In genomic region chr14:89359477-89360222, GRCh38 we compare ENCODE assay signal across 12 cellular contexts. TPM values are rescaled to one million over a fixed set of nuclear protein-coding genes. Genes with fewer than 3 reads are reported as not detected.
A peak's percentile ranks its signal among the peaks of the same experiment; 100 is the strongest.
DNase-seq lines count a peak whose midpoint lies in the region; ATAC-seq, FAIRE-seq and TF ChIP-seq lines count a peak whose summit lies in the region.
"Had no signal": no experiment of that assay in that cellular context is flagged by ENCODE, and none has a peak within 500 bp of the region (broad histone marks: within the 10 kb centered on the region; RNA-seq: fewer than 3 reads in every experiment).

No MANE protein-coding gene starts in this region.

- intact Hi-C loops in dorsolateral prefrontal cortex (cut with DNase I) = no loop called here

- peaks cover 32% of the 10 kb centered on the region for H3K79me2 ChIP-seq in MM.1S (ENCODE audit: low read length)

- ATAC-seq in A549 = peak; percentile 24 to 66; a peak in 5 of 6 replicates
- no peak for ATAC-seq in GM21360 (IDR thresholded peaks at IDR 0.05; ENCODE audit: unreplicated experiment)

- no peaks in the 10 kb centered on the region for H3F3A ChIP-seq in MM.1S (ENCODE audit: insufficient read depth, low read length)

- no peak for FAIRE-seq in A549 (lab: Jason Lieb, UNC)

- H3K9me3 ChIP-seq in A549 (0 out of 3 replicates have a peak, but pooled peaks cover 4% of the 10 kb centered on the region), neutrophil (no peaks in the 10 kb centered on the region), MG63 (no peaks in the 10 kb centered on the region), MM.1S (replicated peaks; ENCODE audit: insufficient read depth, low read length) (no peaks in the 10 kb centered on the region)

- 61% methylated on average over 13 of the region's 13 CpGs for WGBS in A549 (ENCODE audit: missing lambda C conversion rate)

- POLR2A ChIA-PET in A549 (lab: Yijun Ruan, JAX) = no interaction called here

- H3K36me3 ChIP-seq in neutrophil (no peaks in the 10 kb centered on the region), MG63 (no peaks in the 10 kb centered on the region), MM.1S (replicated peaks; ENCODE audit: insufficient read depth, low read length) (no peaks in the 10 kb centered on the region)

- no peak overlapping the region for H2AFZ ChIP-seq in MM.1S (ENCODE audit: low read length)

- no peak for DNase-seq in A549 (ENCODE audit: low read depth in 1 of 2, low spot score in 1 of 2)
- no peak for DNase-seq in HL-60 (ENCODE audit: low read depth in 1 of 2, low spot score in 1 of 2)
- DNase-seq in dorsolateral prefrontal cortex = peak in 5 of 10 donors; percentile 35 to 69 (median 59)
- no peak for DNase-seq in NCI-H2171 treated with DMSO at 0.1 percent for 48 hours (lab: John Stamatoyannopoulos, UW)
- no peak for DNase-seq in MG63
- no peak for DNase-seq in MM.1S
- DNase-seq: activated CD8-positive, alpha-beta memory T cell treated with anti-CD3 and anti-CD28 coated beads, Interleukin-2, amount 50 U/mL, for 48 hours; effector CD4-positive, alpha-beta T cell; KBM-7 had no signal

- CTCF ChIA-PET in A549 (lab: Yijun Ruan, JAX) = interaction anchor here (0.6 to 1.6 kb wide), 4 partner anchors 10 to 19 kb away, joined by 3 to 5 read pairs (median 4); no protein-coding TSS in a partner anchor

- no peaks in the 10 kb centered on the region for H3K9me2 ChIP-seq in MM.1S (replicated peaks; ENCODE audit: insufficient read depth, low read length)

- no peaks in the 10 kb centered on the region for H3K4me1 ChIP-seq in A549
- peaks cover 70 to 72% of the 10 kb centered on the region in 2 experiments for H3K4me1 ChIP-seq in neutrophil (ENCODE audit: control insufficient read depth in 1 of 2, insufficient read depth in 1 of 2, low read depth in 1 of 2, low read length in 1 of 2)
- no peaks in the 10 kb centered on the region for H3K4me1 ChIP-seq in MM.1S (ENCODE audit: low read length)

- TF ChIP-seq EP300 in A549 (IDR thresholded peaks at IDR 0.05) = no peak

- H3K9ac ChIP-seq in MM.1S (ENCODE audit: low read length) = no peak overlapping the region

- no peak for TF ChIP-seq POLR2A in A549 (IDR thresholded peaks at IDR 0.05; ENCODE audit: low read length)

- H3K4me2 ChIP-seq in A549 (no peak overlapping the region), MM.1S (ENCODE audit: low read depth, low read length) (no peak overlapping the region)

- no peak overlapping the region for H3K4me3 ChIP-seq in A549
- no peak overlapping the region for H3K4me3 ChIP-seq in HL-60 (replicated peaks; ENCODE audit: insufficient read depth, low read length)
- H3K4me3 ChIP-seq in dorsolateral prefrontal cortex = no peak overlapping the region
- no peak overlapping the region for H3K4me3 ChIP-seq in neutrophil (ENCODE audit: low read depth in 1 of 2, low read length in 1 of 2)
- no peak overlapping the region for H3K4me3 ChIP-seq in MG63
- H3K4me3 ChIP-seq in MM.1S (ENCODE audit: low read length) = no peak overlapping the region

- H3K27me3 ChIP-seq in HL-60 (ENCODE audit: insufficient read depth, poor library complexity, severe bottlenecking) (no peaks in the 10 kb centered on the region), dorsolateral prefrontal cortex (no peaks in the 10 kb centered on the region), neutrophil (no peaks in the 10 kb centered on the region), MG63 (no peaks in the 10 kb centered on the region), MM.1S (replicated peaks; ENCODE audit: insufficient read depth, low read length) (no peaks in the 10 kb centered on the region)

- no peak for TF ChIP-seq RAD21 in A549 (conservative IDR thresholded peaks at IDR 0.05 in 1 of 2, IDR thresholded peaks at IDR 0.05 in 1 of 2)

- no peak overlapping the region for H3K27ac ChIP-seq in A549
- H3K27ac ChIP-seq in HL-60 (replicated peaks) = peak overlapping the region; percentile 87; the same call in 1 of the 2 replicates
- peak overlapping the region in 45 of 59 donors; percentile 3 to 86 (median 59) for H3K27ac ChIP-seq in dorsolateral prefrontal cortex
- peak overlapping the region; percentile 93 for H3K27ac ChIP-seq in neutrophil
- no peak overlapping the region for H3K27ac ChIP-seq in MM.1S (ENCODE audit: low read length)
- H3K27ac ChIP-seq: C4-2B had no signal

- H4K20me1 ChIP-seq in MM.1S (ENCODE audit: insufficient read depth, low read length) = no peaks in the 10 kb centered on the region

- TF ChIP-seq CTCF in A549 (IDR thresholded peaks at IDR 0.05) (no peak), HL-60 (IDR thresholded peaks at IDR 0.05; ENCODE audit: insufficient read depth, low read length) (no peak), dorsolateral prefrontal cortex (IDR thresholded peaks at IDR 0.05 in 54 of 56, conservative IDR thresholded peaks at IDR 0.05 in 2 of 56; ENCODE audit: low read depth in 1 of 56, partially characterized antibody in 56 of 56) (no peak), neutrophil (IDR thresholded peaks at IDR 0.05) (no peak), MM.1S (IDR thresholded peaks at IDR 0.05; ENCODE audit: low read length) (no peak)

TF ChIP-seq in A549, 52 proteins besides CTCF, POLR2A, EP300 and RAD21:
- no peak for TF ChIP-seq MYC (IDR thresholded peaks at IDR 0.05; ENCODE audit: borderline replicate concordance, low read length)
- no peak for TF ChIP-seq BHLHE40 (IDR thresholded peaks at IDR 0.05; ENCODE audit: low read depth, low read length)
- TF ChIP-seq ZFP36 (IDR thresholded peaks at IDR 0.05; ENCODE audit: borderline replicate concordance, partially characterized antibody) = no peak
- TF ChIP-seq PBX3 (IDR thresholded peaks at IDR 0.05) = no peak
- TF ChIP-seq NR3C1 (IDR thresholded peaks at IDR 0.05) = no peak
- TF ChIP-seq, protein P1, sequence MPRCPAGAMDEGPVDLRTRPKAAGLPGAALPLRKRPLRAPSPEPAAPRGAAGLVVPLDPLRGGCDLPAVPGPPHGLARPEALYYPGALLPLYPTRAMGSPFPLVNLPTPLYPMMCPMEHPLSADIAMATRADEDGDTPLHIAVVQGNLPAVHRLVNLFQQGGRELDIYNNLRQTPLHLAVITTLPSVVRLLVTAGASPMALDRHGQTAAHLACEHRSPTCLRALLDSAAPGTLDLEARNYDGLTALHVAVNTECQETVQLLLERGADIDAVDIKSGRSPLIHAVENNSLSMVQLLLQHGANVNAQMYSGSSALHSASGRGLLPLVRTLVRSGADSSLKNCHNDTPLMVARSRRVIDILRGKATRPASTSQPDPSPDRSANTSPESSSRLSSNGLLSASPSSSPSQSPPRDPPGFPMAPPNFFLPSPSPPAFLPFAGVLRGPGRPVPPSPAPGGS (IDR thresholded peaks at IDR 0.05) = no peak
- no peak for TF ChIP-seq ESRRA (IDR thresholded peaks at IDR 0.05; ENCODE audit: borderline replicate concordance, low read length)
- TF ChIP-seq, protein P2, sequence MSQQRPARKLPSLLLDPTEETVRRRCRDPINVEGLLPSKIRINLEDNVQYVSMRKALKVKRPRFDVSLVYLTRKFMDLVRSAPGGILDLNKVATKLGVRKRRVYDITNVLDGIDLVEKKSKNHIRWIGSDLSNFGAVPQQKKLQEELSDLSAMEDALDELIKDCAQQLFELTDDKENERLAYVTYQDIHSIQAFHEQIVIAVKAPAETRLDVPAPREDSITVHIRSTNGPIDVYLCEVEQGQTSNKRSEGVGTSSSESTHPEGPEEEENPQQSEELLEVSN (IDR thresholded peaks at IDR 0.05; ENCODE audit: borderline replicate concordance, low read depth) = no peak
- TF ChIP-seq USF2 (IDR thresholded peaks at IDR 0.05) = no peak
- no peak for TF ChIP-seq POLR2AphosphoS2 (conservative IDR thresholded peaks at IDR 0.05; ENCODE audit: low read length)
- no peak for TF ChIP-seq JUNB (IDR thresholded peaks at IDR 0.05)
- TF ChIP-seq EHF (CRISPR knock-in tag; IDR thresholded peaks at IDR 0.05) = no peak
- no peak for TF ChIP-seq TP53 (CRISPR knock-in tag; IDR thresholded peaks at IDR 0.05)
- TF ChIP-seq KDM5A (IDR thresholded peaks at IDR 0.05) = no peak

RNA-seq across cellular contexts. Expression of gene FOXN3, which starts 57.4 kb away (rescaled TPM):
- polyA plus RNA-seq in A549 (2011; rRNA removed) (6.4 and 6.7 TPM in 2 replicates), A549 (2017; fragmentation: RNase III; extraction: RNeasy Plus Mini Kit Qiagen cat#74134 plus additional on column Dnase treatment) (4.9 to 6.0 TPM (median 5.8 TPM) in 3 replicates)
- polyA plus RNA-seq in A549 (2012; cell fraction: cytosol; rRNA removed) = 2.8 and 3.6 TPM in 2 replicates
- polyA plus RNA-seq in A549 (2012; cell fraction: nucleus; rRNA removed) = 1.9 and 2.3 TPM in 2 replicates
- polyA minus RNA-seq in A549 (2011; rRNA and poly(A)+ RNA removed) = 8.5 and 13.2 TPM in 2 replicates
- 100 to 1,000 TPM in 6 of 120 experiments, 10 to 100 TPM in 114; 44.6 to 136 (median 70.8) TPM for total RNA-seq in dorsolateral prefrontal cortex
- total RNA-seq in MG63 (2014; rRNA removed; shearing (Covaris generic); ENCODE audit: low replicate concordance) = 1.4 and 1.6 TPM in 2 replicates

Comparison
In these comparisons a context has a peak if more than half of its experiments do, and no peak if none do; other contexts are left out.
1. H3K27ac ChIP-seq: peak in HL-60 (single experiment), dorsolateral prefrontal cortex (45 of 59) and neutrophil (single experiment); none in A549 (0 of 2) and MM.1S (single experiment).
2. RNA of gene FOXN3, which starts 57.4 kb away (total RNA-seq): 44.6 to 136 TPM in dorsolateral prefrontal cortex; 1.4 to 1.6 TPM in MG63; every median in the first group is over 10 times any median in the second.